ENCODE assay signal across 30 cellular contexts in genomic region chr9:134481762-134482161, GRCh38.
"Had no signal": no experiment of that assay in that cellular context is flagged by ENCODE, and none has a peak within 500 bp of the region (broad histone marks: within the 10 kb centered on the region; RNA-seq: fewer than 3 reads in every experiment).

No MANE protein-coding gene starts in this region.

- H3K36me3 ChIP-seq: adrenal gland, colonic mucosa, esophagus squamous epithelium, gastroesophageal sphincter had no signal

- H3K27me3 Mint-ChIP-seq: activated CD8-positive, alpha-beta T cell treated with anti-CD3 and anti-CD28 coated beads for 36 hours; activated naive CD4-positive, alpha-beta T cell treated with anti-CD3 and anti-CD28 coated beads, Interleukin-2, amount 50 U/mL, for 24 hours; activated naive CD8-positive, alpha-beta T cell treated with anti-CD3 and anti-CD28 coated beads for 36 hours; activated naive CD8-positive, alpha-beta T cell treated with anti-CD3 and anti-CD28 coated beads, Interleukin-2, amount 50 U/mL, for 24 hours had no signal

- H3K9me3 ChIP-seq: adrenal gland, body of pancreas, colonic mucosa, esophagus squamous epithelium, gastroesophageal sphincter had no signal

- H3K27me3 ChIP-seq: adrenal gland, body of pancreas, colonic mucosa, gastroesophageal sphincter had no signal

- DNase-seq: activated CD4-positive, alpha-beta T cell treated with anti-CD3 and anti-CD28 coated beads for 1 hour; activated CD4-positive, alpha-beta T cell treated with anti-CD3 and anti-CD28 coated beads for 4 hours; activated CD4-positive, alpha-beta T cell treated with anti-CD3 and anti-CD28 coated beads, Interleukin-2, amount 50 U/mL, for 1 hour; activated CD4-positive, alpha-beta T cell treated with anti-CD3 and anti-CD28 coated beads, Interleukin-2, amount 50 U/mL, for 48 hours; activated CD8-positive, alpha-beta memory T cell treated with anti-CD3 and anti-CD28 coated beads for 24 hours; activated CD8-positive, alpha-beta T cell treated with anti-CD3 and anti-CD28 coated beads for 36 hours; activated effector memory CD4-positive, alpha-beta T cell treated with anti-CD3 and anti-CD28 coated beads, Interleukin-2, amount 50 U/mL, for 16 hours; activated naive CD4-positive, alpha-beta T cell treated with anti-CD3 and anti-CD28 coated beads for 36 hours; activated naive CD8-positive, alpha-beta T cell treated with anti-CD3 and anti-CD28 coated beads for 36 hours; activated naive CD8-positive, alpha-beta T cell treated with anti-CD3 and anti-CD28 coated beads, Interleukin-2, amount 50 U/mL, for 24 hours; activated T-cell treated with anti-CD3 and anti-CD28 coated beads, Interleukin-2, amount 50 U/mL, for 1 hour; activated T-cell treated with anti-CD3 and anti-CD28 coated beads, Interleukin-2, amount 50 U/mL, for 48 hours; adrenal gland; amygdala; central memory CD4-positive, alpha-beta T cell; cerebellar nuclear complex; colonic mucosa; effector CD8-positive, alpha-beta T cell; esophagus squamous epithelium; foreskin melanocyte; head of caudate nucleus; T-helper 2 cell had no signal

- H3K27ac Mint-ChIP-seq: activated CD8-positive, alpha-beta T cell treated with anti-CD3 and anti-CD28 coated beads for 36 hours; activated naive CD4-positive, alpha-beta T cell treated with anti-CD3 and anti-CD28 coated beads for 36 hours; activated naive CD4-positive, alpha-beta T cell treated with anti-CD3 and anti-CD28 coated beads, Interleukin-2, amount 50 U/mL, for 24 hours; activated naive CD8-positive, alpha-beta T cell treated with anti-CD3 and anti-CD28 coated beads for 36 hours; activated naive CD8-positive, alpha-beta T cell treated with anti-CD3 and anti-CD28 coated beads, Interleukin-2, amount 50 U/mL, for 24 hours; activated T-helper 1 cell treated with anti-CD3 and anti-CD28 coated beads, Interleukin-12 subunit alpha, Interleukin-12 subunit beta, Interleukin-2, Interleukin-4 antibody, amounts not matched to agents 30 ng/mL and 10 ng/mL and 1 ng/mL, durations not matched to agents 14 hours and 24 hours and 36 hours; activated T-helper 2 cell treated with anti-CD3 and anti-CD28 coated beads, Interferon-gamma antibody, Interleukin-2, Interleukin-4, amounts not matched to agents 10 μg/mL and 5 μg/mL and 100 μg/mL, durations not matched to agents 14 hours and 24 hours and 36 hours had no signal

- FAIRE-seq: endometrium, endothelial cell of umbilical vein had no signal

- H3K36me3 Mint-ChIP-seq: activated naive CD4-positive, alpha-beta T cell treated with anti-CD3 and anti-CD28 coated beads, Interleukin-2, amount 50 U/mL, for 24 hours; activated naive CD8-positive, alpha-beta T cell treated with anti-CD3 and anti-CD28 coated beads for 36 hours had no signal

- H3K9me3 Mint-ChIP-seq: activated CD8-positive, alpha-beta T cell treated with anti-CD3 and anti-CD28 coated beads for 36 hours; activated naive CD4-positive, alpha-beta T cell treated with anti-CD3 and anti-CD28 coated beads for 36 hours; activated naive CD4-positive, alpha-beta T cell treated with anti-CD3 and anti-CD28 coated beads, Interleukin-2, amount 50 U/mL, for 24 hours; activated naive CD8-positive, alpha-beta T cell treated with anti-CD3 and anti-CD28 coated beads for 36 hours; activated naive CD8-positive, alpha-beta T cell treated with anti-CD3 and anti-CD28 coated beads, Interleukin-2, amount 50 U/mL, for 24 hours; activated T-helper 1 cell treated with anti-CD3 and anti-CD28 coated beads, Interleukin-12 subunit alpha, Interleukin-12 subunit beta, Interleukin-2, Interleukin-4 antibody, amounts not matched to agents 30 ng/mL and 10 ng/mL and 1 ng/mL, durations not matched to agents 14 hours and 24 hours and 36 hours; activated T-helper 2 cell treated with anti-CD3 and anti-CD28 coated beads, Interferon-gamma antibody, Interleukin-2, Interleukin-4, amounts not matched to agents 10 μg/mL and 5 μg/mL and 100 μg/mL, durations not matched to agents 14 hours and 24 hours and 36 hours had no signal

- H3K4me1 Mint-ChIP-seq: activated naive CD4-positive, alpha-beta T cell treated with anti-CD3 and anti-CD28 coated beads, Interleukin-2, amount 50 U/mL, for 24 hours; activated naive CD8-positive, alpha-beta T cell treated with anti-CD3 and anti-CD28 coated beads for 36 hours had no signal

- H3K4me3 Mint-ChIP-seq: activated CD8-positive, alpha-beta T cell treated with anti-CD3 and anti-CD28 coated beads for 36 hours; activated naive CD4-positive, alpha-beta T cell treated with anti-CD3 and anti-CD28 coated beads for 36 hours; activated naive CD4-positive, alpha-beta T cell treated with anti-CD3 and anti-CD28 coated beads, Interleukin-2, amount 50 U/mL, for 24 hours; activated naive CD8-positive, alpha-beta T cell treated with anti-CD3 and anti-CD28 coated beads for 36 hours; activated naive CD8-positive, alpha-beta T cell treated with anti-CD3 and anti-CD28 coated beads, Interleukin-2, amount 50 U/mL, for 24 hours; activated T-helper 1 cell treated with anti-CD3 and anti-CD28 coated beads, Interleukin-12 subunit alpha, Interleukin-12 subunit beta, Interleukin-2, Interleukin-4 antibody, amounts not matched to agents 30 ng/mL and 10 ng/mL and 1 ng/mL, durations not matched to agents 14 hours and 24 hours and 36 hours had no signal

- H3K4me1 ChIP-seq: adrenal gland, body of pancreas, colonic mucosa, esophagus squamous epithelium had no signal

- H3K27ac ChIP-seq: adrenal gland, body of pancreas, colonic mucosa, epithelial cell of prostate, esophagus squamous epithelium, gastroesophageal sphincter had no signal

- ATAC-seq: activated CD8-positive, alpha-beta T cell treated with anti-CD3 and anti-CD28 coated beads for 36 hours; activated naive CD8-positive, alpha-beta T cell treated with anti-CD3 and anti-CD28 coated beads, Interleukin-2, amount 50 U/mL, for 24 hours; body of pancreas; gastroesophageal sphincter had no signal

- H3K4me3 ChIP-seq: adrenal gland, body of pancreas, colonic mucosa, esophagus squamous epithelium, gastroesophageal sphincter had no signal
